In the genomic region with DNA sequence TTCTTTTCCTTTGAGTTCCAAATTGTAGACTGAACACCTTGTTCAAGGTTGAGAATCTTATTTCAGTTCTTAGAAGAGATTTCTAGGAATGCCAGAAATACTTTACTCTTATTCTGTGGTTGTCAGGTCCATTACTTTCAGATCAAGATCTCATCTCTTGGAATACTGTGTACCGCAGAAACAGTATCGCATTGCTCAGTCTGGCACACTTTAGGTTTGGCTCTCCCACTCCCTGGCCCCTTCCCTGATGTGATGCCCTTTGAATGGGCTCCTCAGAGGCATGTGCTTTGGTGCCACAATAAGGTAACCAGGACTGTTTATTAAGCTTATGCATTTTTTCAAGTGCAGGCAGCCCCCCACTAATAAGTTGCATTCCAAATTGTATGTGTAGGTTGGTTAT, we compare ENCODE assay signal across 37 cellular contexts.
A peak's percentile ranks its signal among the peaks of the same experiment; 100 is the strongest.
DNase-seq lines count a peak whose midpoint lies in the region; ATAC-seq, FAIRE-seq and TF ChIP-seq lines count a peak whose summit lies in the region.
"Had no signal": no experiment of that assay in that cellular context is flagged by ENCODE, and none has a peak within 500 bp of the region (broad histone marks: within the 10 kb centered on the region; RNA-seq: fewer than 3 reads in every experiment).

No MANE protein-coding gene starts in this region.

- intact Hi-C loops in gastrocnemius medialis (cut with DNase I; ENCODE audit: low total_unique reads), result no loop called here

- H3K36me3 ChIP-seq in gastrocnemius medialis, result no peaks in the 10 kb centered on the region
- H3K36me3 ChIP-seq: BE2C had no signal

- H3K4me1 ChIP-seq in gastrocnemius medialis, result peaks cover 30 to 44% of the 10 kb centered on the region in 2 donors
- H3K4me1 ChIP-seq: BE2C; BLaER1 treated with 17β-estradiol and CSF1 and Interleukin-3, amounts not matched to agents 10 nM and 100 nM; Caco-2 had no signal

- DNase-seq in HTR-8/SVneo (ENCODE audit: insufficient read length, low spot score), result no peak
- no peak for DNase-seq in gastrocnemius medialis
- DNase-seq in activated CD4-positive, alpha-beta T cell treated with anti-CD3 and anti-CD28 coated beads for 4 hours, result no peak
- DNase-seq in activated T-cell treated with anti-CD3 and anti-CD28 coated beads, Interleukin-2, amount 50 U/mL, for 1 hour, result no peak
- no peak for DNase-seq in islet precursor cell
- no peak for DNase-seq in activated CD8-positive, alpha-beta memory T cell treated with anti-CD3 and anti-CD28 coated beads, Interleukin-2, amount 10 ng/mL, durations not matched to agents 7 days and 5 days
- DNase-seq: 8988T; ACHN; AML-193; BE2C; C1 segment of cervical spinal cord; Caco-2; Calu3; CD4-positive, alpha-beta memory T cell; CD4-positive, alpha-beta T cell; CD4-positive, CD25-positive, alpha-beta regulatory T cell; CD8-positive, alpha-beta memory T cell; CD8-positive, alpha-beta T cell; COR-L47; DMS 273 treated with DMSO at 0.1 percent for 48 hours; DMS153; DMS53; DMS79; DMS79 treated with DMSO at 0.1 percent for 48 hours; DND-41; EL had no signal

- in situ Hi-C loops in gastrocnemius medialis (cut with MboI; ENCODE audit: low sequenced_read_pairs in 4 of 4), result no loop called here

- TF ChIP-seq POLR2A in gastrocnemius medialis (IDR thresholded peaks at IDR 0.05), result no peak

- H3K27ac ChIP-seq in angular gyrus (ENCODE audit: low read depth, low read length) (peak overlapping the region; percentile 20), gastrocnemius medialis (peak overlapping the region; percentile 41 to 80 (median 58)), temporal lobe (ENCODE audit: low read depth, low read length) (peak overlapping the region; percentile 23)
- H3K27ac ChIP-seq: 22Rv1; A549; BLaER1; BLaER1 treated with 17β-estradiol and CSF1 and Interleukin-3, amounts not matched to agents 10 nM and 100 nM; C4-2B had no signal

- H3K4me3 ChIP-seq in gastrocnemius medialis, result no peak overlapping the region
- H3K4me3 ChIP-seq: A549; BLaER1; BLaER1 treated with 17β-estradiol and CSF1 and Interleukin-3, amounts not matched to agents 10 nM and 100 nM had no signal

- CTCF ChIA-PET in activated CD8-positive, alpha-beta memory T cell treated with anti-CD3 and anti-CD28 coated beads, Interleukin-2, amount 10 ng/mL, durations not matched to agents 7 days and 5 days (lab: Charles Lee), result no interaction called here

- peak; percentile 58 to 64 for ATAC-seq in gastrocnemius medialis
- ATAC-seq in activated CD8-positive, alpha-beta memory T cell treated with anti-CD3 and anti-CD28 coated beads, Interleukin-2, amount 10 ng/mL, durations not matched to agents 7 days and 5 days, result no peak
- ATAC-seq: A549; CD8-positive, alpha-beta T cell had no signal

- no peaks in the 10 kb centered on the region for H3K4me1 Mint-ChIP-seq in activated CD8-positive, alpha-beta memory T cell treated with anti-CD3 and anti-CD28 coated beads, Interleukin-2, amount 10 ng/mL, durations not matched to agents 7 days and 5 days
- H3K4me1 Mint-ChIP-seq: B cell; CD4-positive, alpha-beta memory T cell; CD8-positive, alpha-beta memory T cell had no signal

- FAIRE-seq in HTR-8/SVneo (lab: Jason Lieb, UNC), result peak; percentile 49
- FAIRE-seq: A204.1, A549, D721Med had no signal

- H3K4me3 Mint-ChIP-seq in activated CD8-positive, alpha-beta memory T cell treated with anti-CD3 and anti-CD28 coated beads, Interleukin-2, amount 10 ng/mL, durations not matched to agents 7 days and 5 days, result no peak overlapping the region
- H3K4me3 Mint-ChIP-seq: B cell; CD14-positive monocyte; CD4-positive, alpha-beta memory T cell; CD4-positive, alpha-beta T cell; CD4-positive, CD25-positive, alpha-beta regulatory T cell; CD8-positive, alpha-beta memory T cell; CD8-positive, alpha-beta T cell had no signal

- peaks cover 6% of the 10 kb centered on the region for H3K9me3 Mint-ChIP-seq in activated CD8-positive, alpha-beta memory T cell treated with anti-CD3 and anti-CD28 coated beads, Interleukin-2, amount 10 ng/mL, durations not matched to agents 7 days and 5 days (ENCODE audit: low read depth)
- H3K9me3 Mint-ChIP-seq: CD4-positive, alpha-beta memory T cell; CD4-positive, alpha-beta T cell; CD8-positive, alpha-beta memory T cell; CD8-positive, alpha-beta T cell had no signal

- no peaks in the 10 kb centered on the region for H3K27me3 ChIP-seq in gastrocnemius medialis
- H3K27me3 ChIP-seq: BE2C; BLaER1; BLaER1 treated with 17β-estradiol and CSF1 and Interleukin-3, amounts not matched to agents 10 nM and 100 nM had no signal

- H3K27me3 Mint-ChIP-seq in activated CD8-positive, alpha-beta memory T cell treated with anti-CD3 and anti-CD28 coated beads, Interleukin-2, amount 10 ng/mL, durations not matched to agents 7 days and 5 days, result no peaks in the 10 kb centered on the region
- H3K27me3 Mint-ChIP-seq: B cell; CD4-positive, alpha-beta memory T cell; CD4-positive, alpha-beta T cell; CD4-positive, CD25-positive, alpha-beta regulatory T cell; CD8-positive, alpha-beta memory T cell had no signal

- no peak for TF ChIP-seq CTCF in gastrocnemius medialis (IDR thresholded peaks at IDR 0.05 in 4 of 5, conservative IDR thresholded peaks at IDR 0.05 in 1 of 5)

- no peak overlapping the region for H3K27ac Mint-ChIP-seq in activated CD8-positive, alpha-beta memory T cell treated with anti-CD3 and anti-CD28 coated beads, Interleukin-2, amount 10 ng/mL, durations not matched to agents 7 days and 5 days
- H3K27ac Mint-ChIP-seq: B cell; CD4-positive, alpha-beta memory T cell; CD4-positive, alpha-beta T cell; CD4-positive, CD25-positive, alpha-beta regulatory T cell; CD8-positive, alpha-beta memory T cell; CD8-positive, alpha-beta T cell had no signal

- H3K9me3 ChIP-seq in gastrocnemius medialis, result no peaks in the 10 kb centered on the region
- H3K9me3 ChIP-seq: A549, BE2C, Caco-2 had no signal

- peaks cover 40% of the 10 kb centered on the region for H3K36me3 Mint-ChIP-seq in activated CD8-positive, alpha-beta memory T cell treated with anti-CD3 and anti-CD28 coated beads, Interleukin-2, amount 10 ng/mL, durations not matched to agents 7 days and 5 days
